Comparison of ENCODE assay signal across 21 cellular contexts in genomic region chr13:45575830-45576180, GRCh38.
"Had no signal": no experiment of that assay in that cellular context is flagged by ENCODE, and none has a peak within 500 bp of the region (broad histone marks: within the 10 kb centered on the region; RNA-seq: fewer than 3 reads in every experiment).

No MANE protein-coding gene starts in this region.

- DNase-seq: activated CD4-positive, alpha-beta memory T cell treated with anti-CD3 and anti-CD28 coated beads, Interleukin-2, amount 10 ng/mL, durations not matched to agents 7 days and 5 days; activated CD4-positive, alpha-beta T cell treated with anti-CD3 and anti-CD28 coated beads, Interleukin-2, amount 50 U/mL, for 1 hour; activated CD4-positive, CD25-positive, alpha-beta regulatory T cell; activated CD8-positive, alpha-beta memory T cell treated with anti-CD3 and anti-CD28 coated beads, Interleukin-2, amount 50 U/mL, for 4 hours; activated T-cell treated with anti-CD3 and anti-CD28 coated beads, Interleukin-2, amount 50 U/mL, for 72 hours; aorta; caudate nucleus; colonic mucosa; dermis blood vessel endothelial cell; KG1; NCI-H1105; NCI-H1436; NCI-H1694 treated with DMSO at 0.1 percent for 48 hours; NCI-H2081 treated with DMSO at 0.1 percent for 48 hours; NCI-H446 treated with DMSO at 0.1 percent for 48 hours; NCI-H524 treated with DMSO at 0.1 percent for 48 hours; PC-9; SHP77 treated with DMSO at 0.1 percent for 48 hours; T-helper 1 cell had no signal

- H3K27ac ChIP-seq: breast epithelium, colonic mucosa, PC-9, VCaP had no signal
